Comparison of ENCODE assay signal across 10 cellular contexts in genomic region chr12:4278582-4278939, GRCh38. TPM values are rescaled to one million over a fixed set of nuclear protein-coding genes. Genes with fewer than 3 reads are reported as not detected.
DNase-seq lines count a peak whose midpoint lies in the region; ATAC-seq, FAIRE-seq and TF ChIP-seq lines count a peak whose summit lies in the region.
"Had no signal": no experiment of that assay in that cellular context is flagged by ENCODE, and none has a peak within 500 bp of the region (broad histone marks: within the 10 kb centered on the region; RNA-seq: fewer than 3 reads in every experiment).

No MANE protein-coding gene starts in this region.

- H4K20me1 ChIP-seq in mammary epithelial cell (ENCODE audit: insufficient read depth, low read length) = no peaks in the 10 kb centered on the region
- peaks cover 36% of the 10 kb centered on the region for H4K20me1 ChIP-seq in astrocyte (ENCODE audit: insufficient read depth, low read length)

- no peak for DNase-seq in mammary epithelial cell
- DNase-seq in breast epithelium (ENCODE audit: low spot score in 2 of 2) = no peak
- no peak for DNase-seq in astrocyte (ENCODE audit: low read depth)
- DNase-seq in medulla oblongata (ENCODE audit: extremely low spot score) = peak; percentile 82
- no peak for DNase-seq in urothelium cell line (ENCODE audit: low spot score)
- no peak for DNase-seq in NCI-H1694 treated with DMSO at 0.1 percent for 48 hours (lab: John Stamatoyannopoulos, UW)
- DNase-seq in germinal center (ENCODE audit: low spot score) = no peak
- DNase-seq: NCI-H345 had no signal

- peaks cover 48% of the 10 kb centered on the region for H3K4me1 Mint-ChIP-seq in astrocyte (ENCODE audit: low read depth, unreplicated experiment)

- H2AFZ ChIP-seq in mammary epithelial cell (ENCODE audit: low read depth, low read length) (no peak overlapping the region), astrocyte (ENCODE audit: low read depth, low read length) (no peak overlapping the region)

- TF ChIP-seq CTCF in mammary epithelial cell (conservative IDR thresholded peaks at IDR 0.05 in 1 of 2, IDR thresholded peaks at IDR 0.05 in 1 of 2; ENCODE audit: extremely low read depth in 1 of 2, insufficient read depth in 1 of 2, low read depth in 1 of 2, low read length in 2 of 2) (no peak), breast epithelium (IDR thresholded peaks at IDR 0.05) (no peak), astrocyte (IDR thresholded peaks at IDR 0.05; ENCODE audit: insufficient read depth, low read depth, low read length) (no peak)

- no peaks in the 10 kb centered on the region for H3K27me3 ChIP-seq in mammary epithelial cell (ENCODE audit: insufficient read depth, low read length)
- H3K27me3 ChIP-seq in breast epithelium = peaks cover 0 to 16% of the 10 kb centered on the region in 2 donors
- peaks cover 51% of the 10 kb centered on the region for H3K27me3 ChIP-seq in astrocyte (ENCODE audit: insufficient read depth, low read length)

- H3K36me3 Mint-ChIP-seq in astrocyte (ENCODE audit: low read depth, unreplicated experiment) = peaks cover 42% of the 10 kb centered on the region

- H3K36me3 ChIP-seq in mammary epithelial cell (ENCODE audit: insufficient read depth, low read length) (peaks cover 66% of the 10 kb centered on the region), breast epithelium (no peaks in the 10 kb centered on the region), astrocyte (ENCODE audit: insufficient read depth, low read length) (no peaks in the 10 kb centered on the region)

- H3K4me1 ChIP-seq in mammary epithelial cell (ENCODE audit: insufficient read depth, low read length) = peaks cover 27% of the 10 kb centered on the region
- no peaks in the 10 kb centered on the region for H3K4me1 ChIP-seq in breast epithelium
- H3K4me1 ChIP-seq in astrocyte (ENCODE audit: insufficient read depth, low read length) = peaks cover 9% of the 10 kb centered on the region

- H3K4me3 ChIP-seq in mammary epithelial cell (replicated peaks in 1 of 3; ENCODE audit: insufficient read depth in 1 of 3, low read depth in 2 of 3, low read length in 3 of 3) (no peak overlapping the region), breast epithelium (no peak overlapping the region), astrocyte (ENCODE audit: insufficient read depth, low read depth, low read length) (no peak overlapping the region)

- 62% methylated on average over 5 of the region's 8 CpGs for WGBS in mammary epithelial cell (ENCODE audit: low coverage, missing lambda C conversion rate)

- BruUV-seq in mammary epithelial cell (replicated peaks; lab: Mats Ljungman, UMichigan) = no TSS peak

- H3K9me3 Mint-ChIP-seq in astrocyte (ENCODE audit: unreplicated experiment) = no peaks in the 10 kb centered on the region

- H3K4me3 Mint-ChIP-seq in astrocyte (ENCODE audit: unreplicated experiment) = peak overlapping the region; percentile 98

- H3K27ac Mint-ChIP-seq in astrocyte (ENCODE audit: unreplicated experiment) = peak overlapping the region; percentile 70

- intact Hi-C loops in mammary epithelial cell (cut with micrococcal nuclease) (loop anchor here (5.0 kb wide), 1 partner anchor 976 kb away; no protein-coding TSS in a partner anchor), breast epithelium (cut with DNase I; ENCODE audit: low total_unique reads) (no loop called here)

- TF ChIP-seq POLR2A in breast epithelium (IDR thresholded peaks at IDR 0.05) = no peak

- in situ Hi-C loops in mammary epithelial cell (cut with MboI; ENCODE audit: low sequenced_read_pairs in 2 of 2) = loop anchor here (5.0 to 25.0 kb wide), 6 partner anchors 166 to 391 kb away; no protein-coding TSS in a partner anchor

- peak overlapping the region; percentile 10 for H3K4me2 ChIP-seq in mammary epithelial cell (ENCODE audit: insufficient read depth, low read depth, low read length)
- no peak overlapping the region for H3K4me2 ChIP-seq in astrocyte (ENCODE audit: low read length)

- H3K79me2 ChIP-seq in mammary epithelial cell (ENCODE audit: insufficient read depth, low read length) = peaks cover 99% of the 10 kb centered on the region
- no peaks in the 10 kb centered on the region for H3K79me2 ChIP-seq in astrocyte (ENCODE audit: insufficient read depth, low read length)

- dilution Hi-C loops in mammary epithelial cell (cut with HindIII; ENCODE audit: low sequenced_read_pairs) = loop anchor here (5.0 to 10.0 kb wide), 3 partner anchors 166 to 274 kb away; no protein-coding TSS in a partner anchor

- ATAC-seq in GM19328 (IDR thresholded peaks at IDR 0.05; ENCODE audit: unreplicated experiment) = no peak
- ATAC-seq: activated CD4-positive, CD25-positive, alpha-beta regulatory T cell treated with anti-CD3 and anti-CD28 coated beads, Interleukin-2, amount 50 U/mL, for 24 hours had no signal

- H3K27ac ChIP-seq in mammary epithelial cell (ENCODE audit: insufficient read depth, low read depth, low read length) (no peak overlapping the region), breast epithelium (peak overlapping the region in 1 of 2 donors; percentile 11), astrocyte (ENCODE audit: low read depth, low read length) (no peak overlapping the region)

- FAIRE-seq in astrocyte (lab: Jason Lieb, UNC) (no peak), urothelium cell line (lab: Jason Lieb, UNC) (peak; percentile 46)

- no peaks in the 10 kb centered on the region for H3K27me3 Mint-ChIP-seq in astrocyte (ENCODE audit: low read depth, unreplicated experiment)

- CTCF ChIA-PET in mammary epithelial cell (lab: Charles Lee; ENCODE audit: low non-redundant PET) = interaction anchor here (0.6 kb wide), 1 partner anchor 114 kb away, joined by 9 read pairs; no protein-coding TSS in a partner anchor

- H3K9me3 ChIP-seq in mammary epithelial cell (replicated peaks; ENCODE audit: insufficient read depth, low read length) (no peaks in the 10 kb centered on the region), breast epithelium (no peaks in the 10 kb centered on the region), astrocyte (ENCODE audit: insufficient read depth, low read depth, low read length) (no peaks in the 10 kb centered on the region)

- H3K9ac ChIP-seq in mammary epithelial cell (ENCODE audit: insufficient read depth, low read length) (no peak overlapping the region), astrocyte (ENCODE audit: low read length) (no peak overlapping the region)

RNA-seq across cellular contexts. Expression of gene CCND2, which starts 5.0 kb away (rescaled TPM):
- 100 to 1,000 TPM; 483 to 932 TPM for total RNA-seq in mammary epithelial cell
- 234 TPM for polyA plus RNA-seq in mammary epithelial cell
- 991 TPM for polyA minus RNA-seq in mammary epithelial cell
- total RNA-seq in breast epithelium = 10 to 100 TPM; 43.3 to 72.8 (median 53.7) TPM
- 607 and 726 TPM in 2 replicates for total RNA-seq in astrocyte

RNA-seq across cellular contexts. Expression of gene TIGAR, which starts 42.5 kb away (rescaled TPM):
- total RNA-seq in mammary epithelial cell (10 to 100 TPM; 42.8 to 68.2 TPM), breast epithelium (1 to 10 TPM; 2.9 to 7.5 (median 6.9) TPM), astrocyte (91.7 and 95.4 TPM in 2 replicates)
- polyA plus RNA-seq in mammary epithelial cell = 15.5 TPM
- polyA minus RNA-seq in mammary epithelial cell = 3.8 TPM

Comparison
In these comparisons a context has a peak if more than half of its experiments do, and no peak if none do; other contexts are left out.
1. RNA of gene TIGAR, which starts 42.5 kb away (total RNA-seq): 91.7 to 95.4 TPM in astrocyte and 42.8 to 68.2 TPM in mammary epithelial cell; 2.9 to 7.5 TPM in breast epithelium; every median in the first group is over 4 times any median in the second.